Comparison of ENCODE assay signal across 1 cellular context in genomic region chr16:1093284-1094123, GRCh38.
TF ChIP-seq lines count a peak whose summit lies in the region.

No MANE protein-coding gene starts in this region.

TF ChIP-seq in HepG2, 621 proteins besides CTCF, POLR2A, EP300 and RAD21 (continued from another document and continues in another):
- TF ChIP-seq, protein P1, sequence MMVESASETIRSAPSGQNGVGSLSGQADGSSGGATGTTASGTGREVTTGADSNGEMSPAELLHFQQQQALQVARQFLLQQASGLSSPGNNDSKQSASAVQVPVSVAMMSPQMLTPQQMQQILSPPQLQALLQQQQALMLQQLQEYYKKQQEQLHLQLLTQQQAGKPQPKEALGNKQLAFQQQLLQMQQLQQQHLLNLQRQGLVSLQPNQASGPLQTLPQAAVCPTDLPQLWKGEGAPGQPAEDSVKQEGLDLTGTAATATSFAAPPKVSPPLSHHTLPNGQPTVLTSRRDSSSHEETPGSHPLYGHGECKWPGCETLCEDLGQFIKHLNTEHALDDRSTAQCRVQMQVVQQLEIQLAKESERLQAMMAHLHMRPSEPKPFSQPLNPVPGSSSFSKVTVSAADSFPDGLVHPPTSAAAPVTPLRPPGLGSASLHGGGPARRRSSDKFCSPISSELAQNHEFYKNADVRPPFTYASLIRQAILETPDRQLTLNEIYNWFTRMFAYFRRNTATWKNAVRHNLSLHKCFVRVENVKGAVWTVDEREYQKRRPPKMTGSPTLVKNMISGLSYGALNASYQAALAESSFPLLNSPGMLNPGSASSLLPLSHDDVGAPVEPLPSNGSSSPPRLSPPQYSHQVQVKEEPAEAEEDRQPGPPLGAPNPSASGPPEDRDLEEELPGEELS (CRISPR knock-in tag; IDR thresholded peaks at IDR 0.05), result no peak
- TF ChIP-seq, protein P2, sequence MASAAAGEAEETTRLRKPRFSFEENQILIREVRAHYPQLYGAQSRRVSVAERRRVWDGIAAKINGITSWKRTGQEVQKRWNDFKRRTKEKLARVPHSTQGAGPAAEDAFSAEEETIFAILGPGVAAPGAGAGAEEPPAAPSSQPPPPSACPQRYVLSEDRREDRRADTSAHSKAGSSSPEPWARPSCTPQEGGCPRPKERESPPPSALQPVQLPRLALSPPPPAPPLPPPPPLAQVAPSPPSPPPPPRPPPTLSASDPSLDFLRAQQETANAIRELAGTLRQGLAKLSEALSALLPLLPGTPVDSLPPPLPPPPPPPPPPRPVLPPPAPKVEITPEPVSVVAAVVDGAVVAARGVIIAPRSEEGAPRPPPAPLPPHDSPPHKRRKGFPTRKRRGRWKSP (CRISPR knock-in tag; IDR thresholded peaks at IDR 0.05), result no peak
- TF ChIP-seq, protein P3, sequence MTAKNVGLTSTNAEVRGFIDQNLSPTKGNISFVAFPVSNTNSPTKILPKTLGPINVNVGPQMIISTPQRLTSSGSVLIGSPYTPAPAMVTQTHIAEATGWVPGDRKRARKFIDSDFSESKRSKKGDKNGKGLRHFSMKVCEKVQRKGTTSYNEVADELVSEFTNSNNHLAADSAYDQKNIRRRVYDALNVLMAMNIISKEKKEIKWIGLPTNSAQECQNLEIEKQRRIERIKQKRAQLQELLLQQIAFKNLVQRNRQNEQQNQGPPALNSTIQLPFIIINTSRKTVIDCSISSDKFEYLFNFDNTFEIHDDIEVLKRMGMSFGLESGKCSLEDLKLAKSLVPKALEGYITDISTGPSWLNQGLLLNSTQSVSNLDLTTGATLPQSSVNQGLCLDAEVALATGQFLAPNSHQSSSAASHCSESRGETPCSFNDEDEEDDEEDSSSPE (CRISPR knock-in tag; IDR thresholded peaks at IDR 0.05), result peak; percentile 42; the same call in 1 of the 2 replicates
- no peak for TF ChIP-seq IRF1 (CRISPR knock-in tag; IDR thresholded peaks at IDR 0.05; ENCODE audit: low read depth)
- no peak for TF ChIP-seq ZFP1 (CRISPR knock-in tag; IDR thresholded peaks at IDR 0.05)
- TF ChIP-seq, protein P4, sequence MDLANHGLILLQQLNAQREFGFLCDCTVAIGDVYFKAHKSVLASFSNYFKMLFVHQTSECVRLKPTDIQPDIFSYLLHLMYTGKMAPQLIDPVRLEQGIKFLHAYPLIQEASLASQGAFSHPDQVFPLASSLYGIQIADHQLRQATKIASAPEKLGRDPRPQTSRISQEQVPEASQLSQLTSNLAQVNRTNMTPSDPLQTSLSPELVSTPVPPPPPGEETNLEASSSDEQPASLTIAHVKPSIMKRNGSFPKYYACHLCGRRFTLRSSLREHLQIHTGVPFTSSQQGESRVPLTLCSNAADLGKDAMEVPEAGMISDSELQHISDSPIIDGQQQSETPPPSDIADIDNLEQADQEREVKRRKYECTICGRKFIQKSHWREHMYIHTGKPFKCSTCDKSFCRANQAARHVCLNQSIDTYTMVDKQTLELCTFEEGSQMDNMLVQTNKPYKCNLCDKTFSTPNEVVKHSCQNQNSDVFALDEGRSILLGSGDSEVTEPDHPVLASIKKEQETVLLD (CRISPR knock-in tag; IDR thresholded peaks at IDR 0.05; ENCODE audit: low read depth), result no peak
- TF ChIP-seq ZNF441 (CRISPR knock-in tag; IDR thresholded peaks at IDR 0.05; ENCODE audit: borderline replicate concordance), result no peak
- TF ChIP-seq FLYWCH1 (CRISPR knock-in tag; IDR thresholded peaks at IDR 0.05), result no peak
- TF ChIP-seq ZNF33A (CRISPR knock-in tag; IDR thresholded peaks at IDR 0.05; ENCODE audit: borderline replicate concordance), result no peak
- no peak for TF ChIP-seq ZNF136 (CRISPR knock-in tag; IDR thresholded peaks at IDR 0.05; ENCODE audit: low read depth)
- no peak for TF ChIP-seq MAFK (conservative IDR thresholded peaks at IDR 0.05 in 1 of 2, IDR thresholded peaks at IDR 0.05 in 1 of 2; ENCODE audit: low read length in 2 of 2)
- no peak for TF ChIP-seq BORCS8-MEF2B (CRISPR knock-in tag; IDR thresholded peaks at IDR 0.05)
- no peak for TF ChIP-seq ZNF337 (CRISPR knock-in tag; IDR thresholded peaks at IDR 0.05; ENCODE audit: borderline replicate concordance, low read depth)
- no peak for TF ChIP-seq PHF8 (CRISPR knock-in tag; IDR thresholded peaks at IDR 0.05)
- TF ChIP-seq ZNF75D (CRISPR knock-in tag; IDR thresholded peaks at IDR 0.05; ENCODE audit: borderline replicate concordance), result no peak
- no peak for TF ChIP-seq ZNF678 (CRISPR knock-in tag; IDR thresholded peaks at IDR 0.05)
- TF ChIP-seq ZNF883 (CRISPR knock-in tag; IDR thresholded peaks at IDR 0.05; ENCODE audit: not compliant biosample characterization), result peak; percentile 44
- no peak for TF ChIP-seq CENPT (CRISPR knock-in tag; IDR thresholded peaks at IDR 0.05; ENCODE audit: low read depth)
- TF ChIP-seq XRCC5 (optimal IDR thresholded peaks at IDR 0.05; ENCODE audit: low read length), result no peak
- no peak for TF ChIP-seq ZNF720 (CRISPR knock-in tag; IDR thresholded peaks at IDR 0.05)
- TF ChIP-seq NRL (CRISPR knock-in tag; IDR thresholded peaks at IDR 0.05; ENCODE audit: borderline replicate concordance), result no peak; the same call in 1 of the 2 replicates
- TF ChIP-seq HOXA7 (CRISPR knock-in tag; IDR thresholded peaks at IDR 0.05), result no peak
- TF ChIP-seq ZEB1 (IDR thresholded peaks at IDR 0.05; ENCODE audit: insufficient replicate concordance, low read depth), result peak; percentile 46
- no peak for TF ChIP-seq ZNF414 (CRISPR knock-in tag; IDR thresholded peaks at IDR 0.05)
- no peak for TF ChIP-seq ZNF891 (CRISPR knock-in tag; IDR thresholded peaks at IDR 0.05)
- TF ChIP-seq RFX5 (IDR thresholded peaks at IDR 0.05; ENCODE audit: low read depth, low read length), result no peak
- peak; percentile 50; the same call in 1 of the 2 replicates for TF ChIP-seq MXD1 (CRISPR knock-in tag; IDR thresholded peaks at IDR 0.05)
- TF ChIP-seq NBN (conservative IDR thresholded peaks at IDR 0.05), result no peak
- TF ChIP-seq, protein P5, sequence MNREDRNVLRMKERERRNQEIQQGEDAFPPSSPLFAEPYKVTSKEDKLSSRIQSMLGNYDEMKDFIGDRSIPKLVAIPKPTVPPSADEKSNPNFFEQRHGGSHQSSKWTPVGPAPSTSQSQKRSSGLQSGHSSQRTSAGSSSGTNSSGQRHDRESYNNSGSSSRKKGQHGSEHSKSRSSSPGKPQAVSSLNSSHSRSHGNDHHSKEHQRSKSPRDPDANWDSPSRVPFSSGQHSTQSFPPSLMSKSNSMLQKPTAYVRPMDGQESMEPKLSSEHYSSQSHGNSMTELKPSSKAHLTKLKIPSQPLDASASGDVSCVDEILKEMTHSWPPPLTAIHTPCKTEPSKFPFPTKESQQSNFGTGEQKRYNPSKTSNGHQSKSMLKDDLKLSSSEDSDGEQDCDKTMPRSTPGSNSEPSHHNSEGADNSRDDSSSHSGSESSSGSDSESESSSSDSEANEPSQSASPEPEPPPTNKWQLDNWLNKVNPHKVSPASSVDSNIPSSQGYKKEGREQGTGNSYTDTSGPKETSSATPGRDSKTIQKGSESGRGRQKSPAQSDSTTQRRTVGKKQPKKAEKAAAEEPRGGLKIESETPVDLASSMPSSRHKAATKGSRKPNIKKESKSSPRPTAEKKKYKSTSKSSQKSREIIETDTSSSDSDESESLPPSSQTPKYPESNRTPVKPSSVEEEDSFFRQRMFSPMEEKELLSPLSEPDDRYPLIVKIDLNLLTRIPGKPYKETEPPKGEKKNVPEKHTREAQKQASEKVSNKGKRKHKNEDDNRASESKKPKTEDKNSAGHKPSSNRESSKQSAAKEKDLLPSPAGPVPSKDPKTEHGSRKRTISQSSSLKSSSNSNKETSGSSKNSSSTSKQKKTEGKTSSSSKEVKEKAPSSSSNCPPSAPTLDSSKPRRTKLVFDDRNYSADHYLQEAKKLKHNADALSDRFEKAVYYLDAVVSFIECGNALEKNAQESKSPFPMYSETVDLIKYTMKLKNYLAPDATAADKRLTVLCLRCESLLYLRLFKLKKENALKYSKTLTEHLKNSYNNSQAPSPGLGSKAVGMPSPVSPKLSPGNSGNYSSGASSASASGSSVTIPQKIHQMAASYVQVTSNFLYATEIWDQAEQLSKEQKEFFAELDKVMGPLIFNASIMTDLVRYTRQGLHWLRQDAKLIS (CRISPR knock-in tag; IDR thresholded peaks at IDR 0.05), result no peak
- TF ChIP-seq MAFG (CRISPR knock-in tag; IDR thresholded peaks at IDR 0.05), result no peak
- no peak for TF ChIP-seq CHD2 (IDR thresholded peaks at IDR 0.05; ENCODE audit: low read depth, low read length)
- no peak for TF ChIP-seq SUZ12 (IDR thresholded peaks at IDR 0.05; ENCODE audit: low read depth, low read length)
- TF ChIP-seq ZNF619 (CRISPR knock-in tag; IDR thresholded peaks at IDR 0.05), result no peak
- no peak for TF ChIP-seq MBNL3 (CRISPR knock-in tag; conservative IDR thresholded peaks at IDR 0.05)
- no peak for TF ChIP-seq PHF21A (CRISPR knock-in tag; IDR thresholded peaks at IDR 0.05)
- no peak for TF ChIP-seq RCOR2 (CRISPR knock-in tag; IDR thresholded peaks at IDR 0.05)
- TF ChIP-seq ZBTB1 (CRISPR knock-in tag; IDR thresholded peaks at IDR 0.05; ENCODE audit: borderline replicate concordance), result no peak
- no peak for TF ChIP-seq ZNF672 (CRISPR knock-in tag; IDR thresholded peaks at IDR 0.05)
- TF ChIP-seq ZSCAN22 (CRISPR knock-in tag; IDR thresholded peaks at IDR 0.05), result no peak
- TF ChIP-seq, protein P6, sequence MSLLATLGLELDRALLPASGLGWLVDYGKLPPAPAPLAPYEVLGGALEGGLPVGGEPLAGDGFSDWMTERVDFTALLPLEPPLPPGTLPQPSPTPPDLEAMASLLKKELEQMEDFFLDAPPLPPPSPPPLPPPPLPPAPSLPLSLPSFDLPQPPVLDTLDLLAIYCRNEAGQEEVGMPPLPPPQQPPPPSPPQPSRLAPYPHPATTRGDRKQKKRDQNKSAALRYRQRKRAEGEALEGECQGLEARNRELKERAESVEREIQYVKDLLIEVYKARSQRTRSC (CRISPR knock-in tag; IDR thresholded peaks at IDR 0.05; ENCODE audit: low read depth), result no peak
- TF ChIP-seq PHF5A (CRISPR knock-in tag; IDR thresholded peaks at IDR 0.05; ENCODE audit: low read depth, unreplicated experiment), result no peak
- TF ChIP-seq, protein P7, sequence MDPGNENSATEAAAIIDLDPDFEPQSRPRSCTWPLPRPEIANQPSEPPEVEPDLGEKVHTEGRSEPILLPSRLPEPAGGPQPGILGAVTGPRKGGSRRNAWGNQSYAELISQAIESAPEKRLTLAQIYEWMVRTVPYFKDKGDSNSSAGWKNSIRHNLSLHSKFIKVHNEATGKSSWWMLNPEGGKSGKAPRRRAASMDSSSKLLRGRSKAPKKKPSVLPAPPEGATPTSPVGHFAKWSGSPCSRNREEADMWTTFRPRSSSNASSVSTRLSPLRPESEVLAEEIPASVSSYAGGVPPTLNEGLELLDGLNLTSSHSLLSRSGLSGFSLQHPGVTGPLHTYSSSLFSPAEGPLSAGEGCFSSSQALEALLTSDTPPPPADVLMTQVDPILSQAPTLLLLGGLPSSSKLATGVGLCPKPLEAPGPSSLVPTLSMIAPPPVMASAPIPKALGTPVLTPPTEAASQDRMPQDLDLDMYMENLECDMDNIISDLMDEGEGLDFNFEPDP (CRISPR knock-in tag; conservative IDR thresholded peaks at IDR 0.05), result 0 out of 2 replicates have a peak, but pooled peaks have one; percentile 46
- peak; percentile 79 for TF ChIP-seq ZKSCAN8 (CRISPR knock-in tag; IDR thresholded peaks at IDR 0.05; ENCODE audit: borderline replicate concordance)
- TF ChIP-seq ZNF18 (CRISPR knock-in tag; IDR thresholded peaks at IDR 0.05; ENCODE audit: insufficient replicate concordance), result no peak
- TF ChIP-seq DDIT3 (CRISPR knock-in tag; IDR thresholded peaks at IDR 0.05), result no peak
